In genomic region chr15:99117111-99117510, GRCh38 we compare ENCODE assay signal across 23 cellular contexts.
"Had no signal": no experiment of that assay in that cellular context is flagged by ENCODE, and none has a peak within 500 bp of the region (broad histone marks: within the 10 kb centered on the region; RNA-seq: fewer than 3 reads in every experiment).

No MANE protein-coding gene starts in this region.

- FAIRE-seq: endometrium, TTC549 had no signal

- H3K27ac Mint-ChIP-seq: activated CD4-positive, alpha-beta memory T cell treated with anti-CD3 and anti-CD28 coated beads for 36 hours; activated naive CD8-positive, alpha-beta T cell treated with anti-CD3 and anti-CD28 coated beads for 36 hours; natural killer cell treated with Interleukin-12 subunit alpha and Interleukin-12 subunit beta and Interleukin-15 and Interleukin-18, amount 100 ng/mL, for 72 hours; stimulated activated naive CD8-positive, alpha-beta T cell treated with anti-CD3 and anti-CD28 coated beads, Interleukin-15, Interleukin-2, amounts not matched to agents 100 ng/mL and 50 ng/mL, for 24 hours; T-helper 2 cell treated with Interferon-gamma antibody and Interleukin-4, amounts not matched to agents 5 μg/mL and 100 μg/mL, for 36 hours had no signal

- H3K27me3 ChIP-seq: body of pancreas, heart right ventricle, uterus had no signal

- H3K9ac ChIP-seq: parathyroid adenoma, SK-N-SH had no signal

- H3K36me3 ChIP-seq: uterus had no signal

- H3K4me3 ChIP-seq: body of pancreas, heart right ventricle, uterus had no signal

- H3K4me1 ChIP-seq: body of pancreas, parathyroid adenoma, uterus had no signal

- H3K9me3 Mint-ChIP-seq: activated CD4-positive, alpha-beta memory T cell treated with anti-CD3 and anti-CD28 coated beads for 36 hours; activated naive CD8-positive, alpha-beta T cell treated with anti-CD3 and anti-CD28 coated beads for 36 hours; natural killer cell treated with Interleukin-12 subunit alpha and Interleukin-12 subunit beta and Interleukin-15 and Interleukin-18, amount 100 ng/mL, for 72 hours; stimulated activated naive CD8-positive, alpha-beta T cell treated with anti-CD3 and anti-CD28 coated beads, Interleukin-15, Interleukin-2, amounts not matched to agents 100 ng/mL and 50 ng/mL, for 24 hours; T-helper 2 cell treated with Interferon-gamma antibody and Interleukin-4, amounts not matched to agents 5 μg/mL and 100 μg/mL, for 36 hours had no signal

- DNase-seq: activated CD4-positive, alpha-beta memory T cell treated with anti-CD3 and anti-CD28 coated beads for 36 hours; activated CD4-positive, alpha-beta T cell treated with anti-CD3 and anti-CD28 coated beads for 4 hours; activated naive CD4-positive, alpha-beta T cell; activated naive CD8-positive, alpha-beta T cell treated with anti-CD3 and anti-CD28 coated beads for 36 hours; activated T-cell treated with anti-CD3 and anti-CD28 coated beads for 4 hours; amniotic stem cell; body of pancreas; central memory CD4-positive, alpha-beta T cell; cortex of kidney; erythroblast; heart right ventricle; kidney glomerular epithelial cell; mesendoderm; retina; SK-N-SH; stimulated activated CD4-positive, alpha-beta T cell treated with anti-CD3 and anti-CD28 coated beads, Interleukin-2, amount 100 ng/mL, for 24 hours; uterus had no signal

- ATAC-seq: body of pancreas; heart right ventricle; natural killer cell treated with Interleukin-12 subunit alpha and Interleukin-12 subunit beta and Interleukin-15 and Interleukin-18, amount 100 ng/mL, for 72 hours had no signal

- H3K27me3 Mint-ChIP-seq: activated naive CD8-positive, alpha-beta T cell treated with anti-CD3 and anti-CD28 coated beads for 36 hours; stimulated activated naive CD8-positive, alpha-beta T cell treated with anti-CD3 and anti-CD28 coated beads, Interleukin-15, Interleukin-2, amounts not matched to agents 100 ng/mL and 50 ng/mL, for 24 hours had no signal

- H3K36me3 Mint-ChIP-seq: activated CD4-positive, alpha-beta memory T cell treated with anti-CD3 and anti-CD28 coated beads for 36 hours; activated naive CD8-positive, alpha-beta T cell treated with anti-CD3 and anti-CD28 coated beads for 36 hours; natural killer cell treated with Interleukin-12 subunit alpha and Interleukin-12 subunit beta and Interleukin-15 and Interleukin-18, amount 100 ng/mL, for 72 hours had no signal

- H3K4me1 Mint-ChIP-seq: activated naive CD8-positive, alpha-beta T cell treated with anti-CD3 and anti-CD28 coated beads for 36 hours had no signal

- H3K9me3 ChIP-seq: body of pancreas, heart right ventricle, SK-N-SH, uterus had no signal

- H3K27ac ChIP-seq: body of pancreas, parathyroid adenoma, uterus had no signal

- H3K4me3 Mint-ChIP-seq: activated CD4-positive, alpha-beta memory T cell treated with anti-CD3 and anti-CD28 coated beads for 36 hours; activated naive CD8-positive, alpha-beta T cell treated with anti-CD3 and anti-CD28 coated beads for 36 hours; natural killer cell treated with Interleukin-12 subunit alpha and Interleukin-12 subunit beta and Interleukin-15 and Interleukin-18, amount 100 ng/mL, for 72 hours; stimulated activated naive CD8-positive, alpha-beta T cell treated with anti-CD3 and anti-CD28 coated beads, Interleukin-15, Interleukin-2, amounts not matched to agents 100 ng/mL and 50 ng/mL, for 24 hours; T-helper 2 cell treated with Interferon-gamma antibody and Interleukin-4, amounts not matched to agents 5 μg/mL and 100 μg/mL, for 36 hours had no signal
